18 cellular contexts compared by ENCODE assay signal in genomic region chr10:17066000-17066399, GRCh38.
DNase-seq lines count a peak whose midpoint lies in the region; ATAC-seq and TF ChIP-seq lines count a peak whose summit lies in the region.
"Had no signal": no experiment of that assay in that cellular context is flagged by ENCODE, and none has a peak within 500 bp of the region (broad histone marks: within the 10 kb centered on the region; RNA-seq: fewer than 3 reads in every experiment).

No MANE protein-coding gene starts in this region.

- no peak overlapping the region for H2BK5ac ChIP-seq in IMR-90 (ENCODE audit: low read depth, low read length, poor library complexity, severe bottlenecking)

- H3K4me3 ChIP-seq in IMR-90 (ENCODE audit: insufficient read depth, low read depth, low read length) (no peak overlapping the region), SK-N-MC (no peak overlapping the region), brain microvascular endothelial cell (ENCODE audit: low read depth, low read length) (no peak overlapping the region), thoracic aorta (peak overlapping the region; percentile 26), upper lobe of left lung (no peak overlapping the region)
- H3K4me3 ChIP-seq: SJCRH30 had no signal

- no peak overlapping the region for H2AK9ac ChIP-seq in IMR-90 (replicated peaks; ENCODE audit: low read depth, low read length, poor library complexity)

- H4K20me1 ChIP-seq in IMR-90 (ENCODE audit: insufficient read depth, low read length), result no peaks in the 10 kb centered on the region

- H3K9me3 ChIP-seq in IMR-90 (ENCODE audit: control insufficient read depth, insufficient read depth, low read length) (no peaks in the 10 kb centered on the region), SK-N-MC (ENCODE audit: low read depth, low read length) (no peaks in the 10 kb centered on the region; the same call in 1 of the 2 replicates), thoracic aorta (no peaks in the 10 kb centered on the region), upper lobe of left lung (no peaks in the 10 kb centered on the region)
- H3K9me3 ChIP-seq: SJCRH30 had no signal

- no peak overlapping the region for H3K56ac ChIP-seq in IMR-90 (ENCODE audit: extremely low read depth, insufficient read depth, low read length)

- in situ Hi-C loops in IMR-90 (cut with MboI; ENCODE audit: low sequenced_read_pairs) (no loop called here), brain microvascular endothelial cell (cut with HindIII; ENCODE audit: low pct_ligation_motif_present, low sequenced_read_pairs) (no loop called here)

- intact Hi-C loops in IMR-90 (cut with micrococcal nuclease), result no loop called here

- no peak overlapping the region for H3K14ac ChIP-seq in IMR-90 (replicated peaks; ENCODE audit: low read depth, low read length)

- dilution Hi-C loops in IMR-90 (cut with HindIII; ENCODE audit: low sequenced_read_pairs, unreplicated experiment), result no loop called here

- CTCF ChIA-PET in IMR-90 (lab: Yijun Ruan, JAX), result no interaction called here

- TF ChIP-seq POLR2A in IMR-90 (IDR thresholded peaks at IDR 0.05; ENCODE audit: low read depth, low read length) (no peak), upper lobe of left lung (IDR thresholded peaks at IDR 0.05) (no peak)

- H3K36me3 ChIP-seq in IMR-90 (ENCODE audit: control insufficient read depth, insufficient read depth, low read length) (no peaks in the 10 kb centered on the region), SK-N-MC (ENCODE audit: insufficient read depth, low read length) (no peaks in the 10 kb centered on the region), brain microvascular endothelial cell (replicated peaks) (no peaks in the 10 kb centered on the region), thoracic aorta (no peaks in the 10 kb centered on the region), upper lobe of left lung (no peaks in the 10 kb centered on the region)
- H3K36me3 ChIP-seq: SJCRH30 had no signal

- TF ChIP-seq CTCF in IMR-90 (conservative IDR thresholded peaks at IDR 0.05; ENCODE audit: low read depth, low read length), result no peak
- TF ChIP-seq CTCF in brain microvascular endothelial cell (IDR thresholded peaks at IDR 0.05; ENCODE audit: low read depth, low read length, missing control alignments), result no peak
- no peak for TF ChIP-seq CTCF in thoracic aorta (IDR thresholded peaks at IDR 0.05)
- no peak for TF ChIP-seq CTCF in upper lobe of left lung (IDR thresholded peaks at IDR 0.05)

- ATAC-seq in IMR-90 (ENCODE audit: low read depth) (no peak), thoracic aorta (ENCODE audit: insufficient number of reproducible peaks, low FRiP score, low read depth) (no peak), upper lobe of left lung (ENCODE audit: low FRiP score in 2 of 2) (no peak)
- ATAC-seq: PC-3 had no signal

- DNase-seq in IMR-90, result peak; percentile 8
- DNase-seq in SK-N-MC (ENCODE audit: low read depth, low spot score), result no peak
- DNase-seq in brain microvascular endothelial cell, result no peak
- no peak for DNase-seq in thoracic aorta (ENCODE audit: low spot score)
- DNase-seq in upper lobe of left lung, result no peak
- no peak for DNase-seq in ecto neural progenitor cell (ENCODE audit: low spot score)
- DNase-seq in MV-4-11 (lab: John Stamatoyannopoulos, UW), result no peak
- DNase-seq: ACHN, AML-193, DMS79, NCI-H1436, NCI-H1930, NCI-H226, NCI-H524, PC-3, SJCRH30 had no signal

- H2BK20ac ChIP-seq in IMR-90 (ENCODE audit: low read depth, low read length), result no peak overlapping the region

- H4K8ac ChIP-seq in IMR-90 (ENCODE audit: low read depth in 2 of 2, low read length in 2 of 2), result no peak overlapping the region

- no peak overlapping the region for H2AK5ac ChIP-seq in IMR-90 (ENCODE audit: low read depth, low read length)

- H2AFZ ChIP-seq in IMR-90 (replicated peaks; ENCODE audit: low read length, poor library complexity), result no peak overlapping the region

- H3K9ac ChIP-seq in IMR-90 (ENCODE audit: low read depth, low read length) (no peak overlapping the region), SK-N-MC (ENCODE audit: insufficient read length) (no peak overlapping the region)
- H3K9ac ChIP-seq: KMS-11 had no signal

- H3K4me1 ChIP-seq in IMR-90 (ENCODE audit: control insufficient read depth, insufficient read depth, low read length) (peaks cover 17% of the 10 kb centered on the region), thoracic aorta (ENCODE audit: control insufficient read depth in 1 of 2, low read depth in 2 of 2) (peaks cover 20 to 43% of the 10 kb centered on the region in 2 donors), upper lobe of left lung (peaks cover 0 to 10% (median 0%) of the 10 kb centered on the region in 4 donors)

- no peak for TF ChIP-seq RAD21 in IMR-90 (IDR thresholded peaks at IDR 0.05; ENCODE audit: low read length)

- no peaks in the 10 kb centered on the region for H3K27me3 ChIP-seq in IMR-90 (ENCODE audit: control insufficient read depth, insufficient read depth, low read length)
- no peaks in the 10 kb centered on the region for H3K27me3 ChIP-seq in brain microvascular endothelial cell (replicated peaks)
- no peaks in the 10 kb centered on the region for H3K27me3 ChIP-seq in thoracic aorta (replicated peaks; ENCODE audit: insufficient read depth)
- H3K27me3 ChIP-seq in upper lobe of left lung, result no peaks in the 10 kb centered on the region
- H3K27me3 ChIP-seq: SJCRH30 had no signal

- no peak overlapping the region for H3K4me2 ChIP-seq in IMR-90 (ENCODE audit: low read depth, low read length)
- H3K4me2 ChIP-seq: KMS-11 had no signal

- peaks cover 0 to 18% of the 10 kb centered on the region in 2 experiments; a peak in 2 of 4 replicates for H3K79me1 ChIP-seq in IMR-90 (ENCODE audit: low read depth in 1 of 2, low read length in 2 of 2)

- WGBS in IMR-90 (ENCODE audit: extremely low coverage in 2 of 2, insufficient read length in 1 of 2), 2 experiments, result no CpG with 5 or more reads among the region's 1 CpG
- WGBS in upper lobe of left lung, 2 donors, result 93 to 94% methylated on average over 1 of the region's 1 CpG

- peaks cover 8% of the 10 kb centered on the region; the same call in 1 of the 2 replicates for H3K9me1 ChIP-seq in IMR-90 (ENCODE audit: insufficient read depth, low read length)

- H3K18ac ChIP-seq in IMR-90 (ENCODE audit: low read depth, low read length), result no peak overlapping the region

- no peak overlapping the region for H3K4ac ChIP-seq in IMR-90 (ENCODE audit: low read depth, low read length)

- H3K23ac ChIP-seq in IMR-90 (ENCODE audit: low read depth, low read length), result no peak overlapping the region

- TF ChIP-seq EP300 in upper lobe of left lung (IDR thresholded peaks at IDR 0.05), result no peak

- H3K27ac ChIP-seq in IMR-90 (ENCODE audit: insufficient read depth, low read length) (no peak overlapping the region), SK-N-MC (peak overlapping the region; percentile 94; the same call in 1 of the 2 replicates), brain microvascular endothelial cell (peak overlapping the region; percentile 40), thoracic aorta (no peak overlapping the region), upper lobe of left lung (no peak overlapping the region)
- H3K27ac ChIP-seq: C4-2B, KMS-11, SJCRH30 had no signal

- no peak overlapping the region for H2BK120ac ChIP-seq in IMR-90 (ENCODE audit: low read depth, low read length)

- no TSS peak for BruUV-seq in IMR-90 (replicated peaks; lab: Mats Ljungman, UMichigan)

- no peak overlapping the region for H4K5ac ChIP-seq in IMR-90 (ENCODE audit: low read depth, low read length)

- POLR2A ChIA-PET in IMR-90 (lab: Charles Lee; ENCODE audit: unreplicated experiment), result interaction anchor here (0.7 kb wide), 1 partner anchor 166 kb away, joined by 3 read pairs; no protein-coding TSS in a partner anchor

- no peak overlapping the region for H4K91ac ChIP-seq in IMR-90 (ENCODE audit: insufficient read depth, low read depth, low read length)

- peak overlapping the region; percentile 34; the same call in 1 of the 3 replicates for H2BK15ac ChIP-seq in IMR-90 (ENCODE audit: low read depth, low read length)

TF ChIP-seq in IMR-90, 13 proteins besides CTCF, POLR2A, EP300 and RAD21:
- TF ChIP-seq MXI1 (IDR thresholded peaks at IDR 0.05; ENCODE audit: borderline replicate concordance, low read depth, low read length), result no peak
- TF ChIP-seq MAFK (IDR thresholded peaks at IDR 0.05; ENCODE audit: low read depth, low read length), result no peak
- no peak for TF ChIP-seq USF2 (IDR thresholded peaks at IDR 0.05; ENCODE audit: low read depth, low read length)
- no peak for TF ChIP-seq FOS (IDR thresholded peaks at IDR 0.05; ENCODE audit: low read depth, low read length)
- TF ChIP-seq SMC3 (IDR thresholded peaks at IDR 0.05; ENCODE audit: low read depth, low read length), result no peak
- TF ChIP-seq RFX5 (IDR thresholded peaks at IDR 0.05; ENCODE audit: low read depth, low read length), result no peak
- no peak for TF ChIP-seq BHLHE40 (IDR thresholded peaks at IDR 0.05; ENCODE audit: low read depth, low read length)
- TF ChIP-seq CEBPB (IDR thresholded peaks at IDR 0.05; ENCODE audit: low read depth, low read length), result no peak
- TF ChIP-seq CHD1 (IDR thresholded peaks at IDR 0.05; ENCODE audit: low read depth, low read length), result no peak
- TF ChIP-seq MAZ (IDR thresholded peaks at IDR 0.05; ENCODE audit: borderline replicate concordance, low read depth, low read length), result no peak
- no peak for TF ChIP-seq RCOR1 (IDR thresholded peaks at IDR 0.05; ENCODE audit: insufficient replicate concordance, low read length)
- TF ChIP-seq ELK1 (IDR thresholded peaks at IDR 0.05; ENCODE audit: borderline replicate concordance, low read depth, low read length), result no peak

Comparison
In these comparisons a context has a peak if more than half of its experiments do, and no peak if none do; other contexts are left out.
1. H3K27ac ChIP-seq: peak in SK-N-MC (single experiment) and brain microvascular endothelial cell (single experiment); none in IMR-90 (single experiment), thoracic aorta (0 of 2) and upper lobe of left lung (0 of 4).